Comparison of ENCODE assay signal across 1 cellular context in genomic region chr22:28793976-28794584, GRCh38.
TF ChIP-seq lines count a peak whose summit lies in the region.

No MANE protein-coding gene starts in this region.

TF ChIP-seq in GM12878, 131 proteins besides CTCF, POLR2A, EP300 and RAD21:
- TF ChIP-seq FOXM1 (IDR thresholded peaks at IDR 0.05; ENCODE audit: low read depth, low read length) (no peak), SMAD5 (IDR thresholded peaks at IDR 0.05; ENCODE audit: low read depth) (peak; percentile 55)
